32 cellular contexts compared by ENCODE assay signal in genomic region chr9:127136081-127136879, GRCh38. TPM values are rescaled to one million over a fixed set of nuclear protein-coding genes. Genes with fewer than 3 reads are reported as not detected.
A peak's percentile ranks its signal among the peaks of the same experiment; 100 is the strongest.
DNase-seq lines count a peak whose midpoint lies in the region; ATAC-seq, FAIRE-seq and TF ChIP-seq lines count a peak whose summit lies in the region.
"Had no signal": no experiment of that assay in that cellular context is flagged by ENCODE, and none has a peak within 500 bp of the region (broad histone marks: within the 10 kb centered on the region; RNA-seq: fewer than 3 reads in every experiment).

No MANE protein-coding gene starts in this region.

- H3K27me3 ChIP-seq in adrenal gland: no peaks in the 10 kb centered on the region
- peaks cover 7 to 25% of the 10 kb centered on the region in 2 experiments for H3K27me3 ChIP-seq in mesenchymal stem cell (ENCODE audit: control insufficient read depth in 1 of 2, insufficient read depth in 1 of 2, low read length in 2 of 2)
- no peaks in the 10 kb centered on the region for H3K27me3 ChIP-seq in stomach
- H3K27me3 ChIP-seq: BLaER1, Peyer's patch, right lobe of liver, upper lobe of left lung had no signal

- no peak overlapping the region for H3K4ac ChIP-seq in mesenchymal stem cell (ENCODE audit: low read depth in 1 of 2, low read length in 2 of 2)

- H3K18ac ChIP-seq in mesenchymal stem cell (ENCODE audit: low read depth in 1 of 2, low read length in 2 of 2): no peak overlapping the region

- H3K4me3 ChIP-seq in adrenal gland (no peak overlapping the region), mesenchymal stem cell (ENCODE audit: insufficient read depth in 1 of 2, low read depth in 1 of 2, low read length in 2 of 2) (no peak overlapping the region), stomach (no peak overlapping the region)
- H3K4me3 ChIP-seq: BLaER1, GM23248, Peyer's patch, right lobe of liver, upper lobe of left lung had no signal

- H3K27ac ChIP-seq in adrenal gland: no peak overlapping the region
- no peak overlapping the region for H3K27ac ChIP-seq in mesenchymal stem cell (ENCODE audit: low read length, poor library complexity, severe bottlenecking)
- H3K27ac ChIP-seq in stomach: peak overlapping the region in 1 of 5 donors; percentile 86
- H3K27ac ChIP-seq: BLaER1, epithelial cell of prostate, GM23248, right lobe of liver had no signal

- no peak for TF ChIP-seq EP300 in stomach (IDR thresholded peaks at IDR 0.05)

- no peak overlapping the region for H3K23ac ChIP-seq in mesenchymal stem cell (ENCODE audit: low read length in 2 of 2)

- peaks cover 0 to 5% of the 10 kb centered on the region in 2 donors for H3K4me1 ChIP-seq in adrenal gland (replicated peaks in 1 of 2)
- peaks cover 25% of the 10 kb centered on the region for H3K4me1 ChIP-seq in mesenchymal stem cell (ENCODE audit: control insufficient read depth, insufficient read depth, low read depth, low read length)
- peaks cover 8 to 51% (median 28%) of the 10 kb centered on the region in 4 donors for H3K4me1 ChIP-seq in stomach
- H3K4me1 ChIP-seq: Peyer's patch, right lobe of liver had no signal

- TF ChIP-seq POLR2A in adrenal gland (IDR thresholded peaks at IDR 0.05) (no peak), stomach (IDR thresholded peaks at IDR 0.05) (no peak)

- H4K91ac ChIP-seq in mesenchymal stem cell (ENCODE audit: low read length): peak overlapping the region; percentile 16

- H3K9me3 Mint-ChIP-seq in brain: no peaks in the 10 kb centered on the region
- H3K9me3 Mint-ChIP-seq: activated T-cell treated with anti-CD3 and anti-CD28 coated beads, Interleukin-2, amount 50 U/mL, for 4 hours; IgD-negative memory B cell; neural crest cell; T-helper 2 cell treated with Interferon-gamma antibody and Interleukin-4, amounts not matched to agents 5 μg/mL and 100 μg/mL, for 36 hours had no signal

- no peak overlapping the region for H3K4me3 Mint-ChIP-seq in brain
- H3K4me3 Mint-ChIP-seq: activated CD8-positive, alpha-beta T cell treated with anti-CD3 and anti-CD28 coated beads, Interleukin-2, amount 10 ng/mL, durations not matched to agents 7 days and 5 days; activated T-cell treated with anti-CD3 and anti-CD28 coated beads, Interleukin-2, amount 50 U/mL, for 4 hours; IgD-negative memory B cell; neural crest cell; T-helper 2 cell treated with Interferon-gamma antibody and Interleukin-4, amounts not matched to agents 5 μg/mL and 100 μg/mL, for 36 hours had no signal

- intact Hi-C loops in adrenal gland (cut with DNase I): no loop called here
- intact Hi-C loops in stomach (cut with DNase I; ENCODE audit: low total_unique reads): no loop called here

- ATAC-seq in GM18909 (IDR thresholded peaks at IDR 0.05; ENCODE audit: poor library complexity, unreplicated experiment): no peak
- ATAC-seq: activated CD8-positive, alpha-beta T cell treated with anti-CD3 and anti-CD28 coated beads, Interleukin-2, amount 10 ng/mL, durations not matched to agents 7 days and 5 days; activated T-cell treated with anti-CD3 and anti-CD28 coated beads, Interleukin-2, amount 50 U/mL, for 4 hours; left colon; right lobe of liver had no signal

- peaks cover 6% of the 10 kb centered on the region for H3K27me3 Mint-ChIP-seq in brain
- H3K27me3 Mint-ChIP-seq: IgD-negative memory B cell had no signal

- FAIRE-seq in GM19239 (lab: Jason Lieb, UNC): no peak
- FAIRE-seq: colon, G401.6 had no signal

- H2AFZ ChIP-seq in mesenchymal stem cell (ENCODE audit: low read depth, low read length): no peak overlapping the region
- H2AFZ ChIP-seq: GM23248 had no signal

- H3K9me3 ChIP-seq in adrenal gland (replicated peaks in 1 of 3) (no peaks in the 10 kb centered on the region), mesenchymal stem cell (ENCODE audit: control insufficient read depth, low read length) (no peaks in the 10 kb centered on the region), stomach (no peaks in the 10 kb centered on the region)
- H3K9me3 ChIP-seq: BLaER1, Peyer's patch, right lobe of liver, upper lobe of left lung had no signal

- TF ChIP-seq CTCF in adrenal gland (IDR thresholded peaks at IDR 0.05) (no peak), brain (conservative IDR thresholded peaks at IDR 0.05) (no peak), stomach (IDR thresholded peaks at IDR 0.05) (no peak)

- WGBS in adrenal gland, 4 donors: 91 to 98% (median 94%) methylated on average over 8 of the region's 8 CpGs
- whole genome bisulfite sequencing in mesenchymal stem cell: 92% methylated on average over 8 of the region's 8 CpGs
- WGBS in stomach, 5 donors: 71 to 93% (median 90%) methylated on average over 8 of the region's 8 CpGs

- no peaks in the 10 kb centered on the region for H3K79me1 ChIP-seq in mesenchymal stem cell (replicated peaks; ENCODE audit: low read length, poor library complexity, severe bottlenecking)

- no peak overlapping the region for H3K4me2 ChIP-seq in mesenchymal stem cell (ENCODE audit: low read length, poor library complexity, severe bottlenecking)

- no peak overlapping the region for H2BK120ac ChIP-seq in mesenchymal stem cell (ENCODE audit: low read depth, low read length)

- no peak overlapping the region for H2BK5ac ChIP-seq in mesenchymal stem cell (ENCODE audit: low read depth, low read length, poor library complexity, severe bottlenecking)

- H3K4me1 Mint-ChIP-seq in brain: peaks cover 86% of the 10 kb centered on the region

- no peak overlapping the region for H2AK5ac ChIP-seq in mesenchymal stem cell (ENCODE audit: low read length, severe bottlenecking)

- no peak overlapping the region for H3K14ac ChIP-seq in mesenchymal stem cell (ENCODE audit: low read length in 2 of 2)

- no peak overlapping the region for H3K9ac ChIP-seq in mesenchymal stem cell (ENCODE audit: low read length)
- H3K9ac ChIP-seq: BLaER1, GM23248 had no signal

- no peak overlapping the region for H4K8ac ChIP-seq in mesenchymal stem cell (ENCODE audit: low read length)

- DNase-seq in adrenal gland (peak in 4 of 7 donors; percentile 1 to 48 (median 11)), mesenchymal stem cell (no peak), stomach (peak; percentile 9), GM19239 (ENCODE audit: insufficient read length, low spot score) (no peak), COLO668 (lab: John Stamatoyannopoulos, UW; ENCODE audit: unreplicated experiment) (no peak)
- no peak for DNase-seq in activated CD4-positive, CD25-positive, alpha-beta regulatory T cell (lab: John Stamatoyannopoulos, UW)
- DNase-seq: activated CD8-positive, alpha-beta T cell treated with anti-CD3 and anti-CD28 coated beads, Interleukin-2, amount 10 ng/mL, durations not matched to agents 7 days and 5 days; activated naive CD4-positive, alpha-beta T cell treated with Interleukin-2 at 50 U/mL for 16 hours; activated T-cell treated with anti-CD3 and anti-CD28 coated beads, Interleukin-2, amount 50 U/mL, for 4 hours; COR-L47; effector CD8-positive, alpha-beta T cell; GM23248; hippocampal formation; left colon; MV-4-11; NCI-H1436 treated with DMSO at 0.1 percent for 48 hours; NCI-H345; NCI-H748 treated with DMSO at 0.1 percent for 48 hours; SHP77; stimulated activated CD4-positive, alpha-beta T cell treated with anti-CD3 and anti-CD28 coated beads, Interleukin-4, amount 100 ng/mL, for 1 hour; upper lobe of left lung had no signal

- peak overlapping the region in 3 of 5 experiments; percentile 29 to 56 (median 42) for H3K27ac Mint-ChIP-seq in brain
- H3K27ac Mint-ChIP-seq: activated CD8-positive, alpha-beta T cell treated with anti-CD3 and anti-CD28 coated beads, Interleukin-2, amount 10 ng/mL, durations not matched to agents 7 days and 5 days; IgD-negative memory B cell; T-helper 2 cell treated with Interferon-gamma antibody and Interleukin-4, amounts not matched to agents 5 μg/mL and 100 μg/mL, for 36 hours had no signal

- peak overlapping the region; percentile 71 for H2BK15ac ChIP-seq in mesenchymal stem cell (ENCODE audit: low read depth, poor library complexity, severe bottlenecking)

- no peaks in the 10 kb centered on the region for H3K36me3 Mint-ChIP-seq in brain

- H3K36me3 ChIP-seq in adrenal gland (replicated peaks in 1 of 2) (no peaks in the 10 kb centered on the region), mesenchymal stem cell (ENCODE audit: control insufficient read depth in 1 of 2, insufficient read depth in 2 of 2, low read depth in 1 of 2, low read length in 2 of 2) (no peaks in the 10 kb centered on the region), stomach (no peaks in the 10 kb centered on the region)
- H3K36me3 ChIP-seq: BLaER1, Peyer's patch, right lobe of liver, upper lobe of left lung had no signal

- peak overlapping the region in 1 of 2 experiments; percentile 15 for H2BK12ac ChIP-seq in mesenchymal stem cell (ENCODE audit: low read length in 2 of 2)

RNA-seq across cellular contexts. Expression of gene ANGPTL2, which starts 13.8 kb away (rescaled TPM):
- total RNA-seq in adrenal gland: 10 to 100 TPM in 7 of 8 donors, 1 to 10 TPM in 1; 9.7 to 32.6 (median 13.4) TPM
- 10 to 100 TPM in 1 of 3 donors, 1 to 10 TPM in 2; 5.6 to 10.3 (median 8.4) TPM for polyA plus RNA-seq in adrenal gland
- polyA plus RNA-seq in brain (ENCODE audit: insufficient read depth, low read depth, low replicate concordance): 14.9 TPM
- 40.8 TPM for polyA plus RNA-seq in mesenchymal stem cell (2013, experiment 1 of 2)
- 41.1 TPM for polyA plus RNA-seq in mesenchymal stem cell (2013, experiment 2 of 2)
- 10 to 100 TPM in 4 of 5 donors, 1 to 10 TPM in 1; 7.8 to 26.3 (median 14.0) TPM for total RNA-seq in stomach
- 1 to 10 TPM; 5.7 to 6.1 (median 5.7) TPM for polyA plus RNA-seq in stomach
- total RNA-seq: activated CD8-positive, alpha-beta T cell treated with anti-CD3 and anti-CD28 coated beads, Interleukin-2, amount 10 ng/mL, durations not matched to agents 7 days and 5 days had no signal

Comparison
In these comparisons a context has a peak if more than half of its experiments do, and no peak if none do; other contexts are left out.
1. DNase-seq: peak in adrenal gland (4 of 7) and stomach (single experiment); none in mesenchymal stem cell (single experiment), GM19239 (single experiment), activated CD4-positive, CD25-positive, alpha-beta regulatory T cell (0 of 4) and COLO668 (single experiment).